ENCODE assay signal across 28 cellular contexts in the genomic region with DNA sequence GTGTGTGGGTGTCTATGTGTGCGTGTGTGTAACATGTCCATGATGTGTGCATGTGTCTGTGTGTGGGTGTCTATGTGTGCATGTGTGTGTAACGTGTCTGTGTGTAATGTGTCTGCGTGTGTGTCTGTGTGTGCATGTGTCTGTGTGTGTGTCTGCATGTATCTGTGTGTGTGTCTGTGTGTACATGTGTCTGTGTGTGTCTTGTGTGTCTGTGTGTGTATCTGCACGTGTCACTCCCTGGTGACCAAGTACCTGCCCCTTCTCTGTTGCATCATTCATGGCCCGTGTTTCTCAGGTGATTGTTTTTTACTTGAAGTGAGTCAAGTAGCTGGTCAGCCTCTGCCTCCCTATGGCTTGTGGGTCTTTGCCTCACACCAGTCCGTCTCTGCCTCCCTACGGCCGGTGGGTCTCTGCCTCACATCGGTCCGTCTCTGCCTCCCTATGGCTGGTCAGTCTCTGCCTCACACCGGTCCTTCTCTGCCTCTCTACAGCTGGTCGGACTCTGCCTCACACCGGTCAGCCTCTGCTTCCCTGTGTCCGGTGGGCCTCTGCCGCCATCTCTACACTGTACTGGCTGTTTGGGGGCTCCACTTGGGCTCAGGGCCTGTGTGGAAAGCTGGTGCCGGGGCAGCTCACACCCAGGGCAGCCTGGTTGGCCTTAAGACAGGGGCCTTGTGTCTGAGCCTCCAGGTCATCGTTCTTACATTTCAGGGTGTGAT. TPM values are rescaled to one million over a fixed set of nuclear protein-coding genes. Genes with fewer than 3 reads are reported as not detected.
"Had no signal": no experiment of that assay in that cellular context is flagged by ENCODE, and none has a peak within 500 bp of the region (broad histone marks: within the 10 kb centered on the region; RNA-seq: fewer than 3 reads in every experiment).

No MANE protein-coding gene starts in this region.

- H3K27ac ChIP-seq: HL-60 had no signal

- DNase-seq: IMR-90, Karpas-422, KG1, MG63, NCI-H1092, NCI-H1105 treated with DMSO at 0.1 percent for 48 hours, NCI-H1417 treated with DMSO at 0.1 percent for 48 hours, NCI-H146, NCI-H1694 treated with DMSO at 0.1 percent for 48 hours, NCI-H1930, NCI-H2081, NCI-H2107, NCI-H2171, NCI-H226, NCI-H446, NCI-H510A, NCI-H524 treated with DMSO at 0.1 percent for 48 hours, NCI-H69, NCI-H774, Right ventricle myocardium superior, RPMI8226, SIG-M5, SK-N-SH, SW 1271 had no signal

- H3K9ac ChIP-seq: SK-N-SH had no signal

- FAIRE-seq: RCC 7860 had no signal

- H3K27me3 ChIP-seq: MG63 had no signal

- H3K9me3 ChIP-seq: MG63, SK-N-SH had no signal

- H3K4me2 ChIP-seq: SK-N-SH had no signal

- H3K4me3 ChIP-seq: MG63 had no signal

- H3K36me3 ChIP-seq: MG63 had no signal

RNA-seq across cellular contexts. Expression of gene KCNG2, which starts 31.6 kb away (rescaled TPM):
- total RNA-seq: HT-29, IMR-90, Right ventricle myocardium superior, SK-MEL-5 had no signal
- polyA plus RNA-seq: IMR-90, SK-N-SH had no signal
